Comparison of ENCODE assay signal across 9 cellular contexts in the genomic region with DNA sequence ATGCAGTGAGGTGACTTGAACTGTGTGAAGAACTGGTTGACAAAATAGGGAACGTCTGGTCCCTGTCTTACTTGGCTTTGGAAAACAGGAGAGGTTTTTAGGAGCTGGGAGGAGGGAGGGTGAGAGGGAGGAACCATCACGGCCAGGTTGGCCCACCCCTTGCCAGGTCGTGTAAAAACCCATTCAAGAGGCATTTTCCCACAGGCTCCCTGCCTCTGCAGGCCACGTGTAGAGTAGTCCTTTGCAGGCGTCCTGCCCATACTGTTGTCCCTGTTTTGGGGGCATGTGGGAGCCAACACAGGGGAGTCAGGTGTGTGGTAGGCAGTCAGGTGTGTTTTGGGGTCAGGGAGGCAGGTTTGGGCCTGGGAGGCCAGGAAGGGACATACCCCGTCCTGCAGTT.
DNase-seq lines count a peak whose midpoint lies in the region; ATAC-seq and TF ChIP-seq lines count a peak whose summit lies in the region.
"Had no signal": no experiment of that assay in that cellular context is flagged by ENCODE, and none has a peak within 500 bp of the region (broad histone marks: within the 10 kb centered on the region; RNA-seq: fewer than 3 reads in every experiment).

No MANE protein-coding gene starts in this region.

- H3K9me3 ChIP-seq in upper lobe of left lung (no peaks in the 10 kb centered on the region), mucosa of descending colon (no peaks in the 10 kb centered on the region)

- WGBS in upper lobe of left lung, 2 donors = 62 to 68% methylated on average over 5 to 6 of the region's 6 CpGs

- ATAC-seq in upper lobe of left lung (ENCODE audit: low FRiP score in 2 of 2) (no peak), GM18505 (IDR thresholded peaks at IDR 0.05; ENCODE audit: unreplicated experiment) (no peak), mucosa of descending colon (no peak)

- H3K27ac Mint-ChIP-seq in activated naive CD4-positive, alpha-beta T cell treated with anti-CD3 and anti-CD28 coated beads for 36 hours = no peak overlapping the region
- no peak overlapping the region for H3K27ac Mint-ChIP-seq in activated naive CD4-positive, alpha-beta T cell treated with anti-CD3 and anti-CD28 coated beads, Interleukin-2, amount 10 ng/mL, durations not matched to agents 7 days and 5 days

- H3K4me1 ChIP-seq in upper lobe of left lung (peaks cover 37 to 63% (median 46%) of the 10 kb centered on the region in 4 donors), mucosa of descending colon (ENCODE audit: low read depth) (peaks cover 27% of the 10 kb centered on the region)

- no peak for TF ChIP-seq EP300 in upper lobe of left lung (IDR thresholded peaks at IDR 0.05)

- H3K27ac ChIP-seq in upper lobe of left lung = peak overlapping the region in 3 of 4 donors; percentile 12 to 92 (median 91)

- TF ChIP-seq CTCF in upper lobe of left lung (IDR thresholded peaks at IDR 0.05) = no peak
- TF ChIP-seq CTCF in mucosa of descending colon (IDR thresholded peaks at IDR 0.05) = no peak

- H3K4me3 Mint-ChIP-seq in activated naive CD4-positive, alpha-beta T cell treated with anti-CD3 and anti-CD28 coated beads for 36 hours = peak overlapping the region; percentile 63
- no peak overlapping the region for H3K4me3 Mint-ChIP-seq in activated naive CD4-positive, alpha-beta T cell treated with anti-CD3 and anti-CD28 coated beads, Interleukin-2, amount 10 ng/mL, durations not matched to agents 7 days and 5 days

- CTCF ChIA-PET in activated naive CD4-positive, alpha-beta T cell treated with anti-CD3 and anti-CD28 coated beads for 36 hours (lab: Charles Lee) = no interaction called here
- CTCF ChIA-PET in activated naive CD4-positive, alpha-beta T cell treated with anti-CD3 and anti-CD28 coated beads, Interleukin-2, amount 10 ng/mL, durations not matched to agents 7 days and 5 days (lab: Charles Lee) = interaction anchor here (2.5 kb wide), 1 partner anchor 281 kb away, joined by 8 read pairs; no protein-coding TSS in a partner anchor

- H3K4me3 ChIP-seq in upper lobe of left lung = peak overlapping the region in 1 of 4 donors; percentile 73
- H3K4me3 ChIP-seq in mucosa of descending colon = no peak overlapping the region

- no peaks in the 10 kb centered on the region for H3K36me3 ChIP-seq in upper lobe of left lung
- no peaks in the 10 kb centered on the region for H3K36me3 ChIP-seq in mucosa of descending colon (ENCODE audit: low read depth)

- DNase-seq in activated naive CD4-positive, alpha-beta T cell treated with anti-CD3 and anti-CD28 coated beads for 36 hours = no peak
- DNase-seq in activated naive CD4-positive, alpha-beta T cell treated with anti-CD3 and anti-CD28 coated beads, Interleukin-2, amount 10 ng/mL, durations not matched to agents 7 days and 5 days = no peak
- DNase-seq in cerebellar cortex (ENCODE audit: low spot score) (peak; percentile 34), lung microvascular endothelial cell (ENCODE audit: low read depth in 2 of 2) (peak; percentile 41 to 50), upper lobe of left lung (no peak), mucosa of descending colon (no peak), kidney glomerular epithelial cell (lab: John Stamatoyannopoulos, UW) (no peak)
- DNase-seq: activated CD8-positive, alpha-beta memory T cell treated with anti-CD3 and anti-CD28 coated beads for 24 hours had no signal

- H3K4me1 Mint-ChIP-seq in activated naive CD4-positive, alpha-beta T cell treated with anti-CD3 and anti-CD28 coated beads for 36 hours (ENCODE audit: low read depth) = peaks cover 20% of the 10 kb centered on the region
- peaks cover 24% of the 10 kb centered on the region for H3K4me1 Mint-ChIP-seq in activated naive CD4-positive, alpha-beta T cell treated with anti-CD3 and anti-CD28 coated beads, Interleukin-2, amount 10 ng/mL, durations not matched to agents 7 days and 5 days

- no peaks in the 10 kb centered on the region for H3K27me3 Mint-ChIP-seq in activated naive CD4-positive, alpha-beta T cell treated with anti-CD3 and anti-CD28 coated beads for 36 hours (ENCODE audit: low read depth)
- peaks cover 51% of the 10 kb centered on the region for H3K27me3 Mint-ChIP-seq in activated naive CD4-positive, alpha-beta T cell treated with anti-CD3 and anti-CD28 coated beads, Interleukin-2, amount 10 ng/mL, durations not matched to agents 7 days and 5 days

- H3K36me3 Mint-ChIP-seq in activated naive CD4-positive, alpha-beta T cell treated with anti-CD3 and anti-CD28 coated beads for 36 hours (ENCODE audit: low read depth) = no peaks in the 10 kb centered on the region
- no peaks in the 10 kb centered on the region for H3K36me3 Mint-ChIP-seq in activated naive CD4-positive, alpha-beta T cell treated with anti-CD3 and anti-CD28 coated beads, Interleukin-2, amount 10 ng/mL, durations not matched to agents 7 days and 5 days

- H3K9me3 Mint-ChIP-seq in activated naive CD4-positive, alpha-beta T cell treated with anti-CD3 and anti-CD28 coated beads for 36 hours = no peaks in the 10 kb centered on the region
- H3K9me3 Mint-ChIP-seq in activated naive CD4-positive, alpha-beta T cell treated with anti-CD3 and anti-CD28 coated beads, Interleukin-2, amount 10 ng/mL, durations not matched to agents 7 days and 5 days = no peaks in the 10 kb centered on the region

- TF ChIP-seq POLR2A in upper lobe of left lung (IDR thresholded peaks at IDR 0.05) (no peak), GM18505 (IDR thresholded peaks at IDR 0.05; ENCODE audit: borderline replicate concordance, extremely low read depth, insufficient read depth, insufficient read length) (no peak)

- intact Hi-C loops in activated naive CD4-positive, alpha-beta T cell treated with anti-CD3 and anti-CD28 coated beads for 36 hours (cut with micrococcal nuclease) = no loop called here
- intact Hi-C loops in mucosa of descending colon (cut with DNase I, micrococcal nuclease) = no loop called here

- H3K27me3 ChIP-seq in upper lobe of left lung = peaks cover 0 to 5% (median 0%) of the 10 kb centered on the region in 4 donors

Comparison
In these comparisons a context has a peak if more than half of its experiments do, and no peak if none do; other contexts are left out.
1. DNase-seq: peak in cerebellar cortex (single experiment) and lung microvascular endothelial cell (2 of 2); none in activated naive CD4-positive, alpha-beta T cell treated with anti-CD3 and anti-CD28 coated beads for 36 hours (single experiment), activated naive CD4-positive, alpha-beta T cell treated with anti-CD3 and anti-CD28 coated beads, Interleukin-2, amount 10 ng/mL, durations not matched to agents 7 days and 5 days (single experiment), upper lobe of left lung (0 of 2), mucosa of descending colon (0 of 3) and kidney glomerular epithelial cell (single experiment).